25 cellular contexts compared by ENCODE assay signal in the genomic region with DNA sequence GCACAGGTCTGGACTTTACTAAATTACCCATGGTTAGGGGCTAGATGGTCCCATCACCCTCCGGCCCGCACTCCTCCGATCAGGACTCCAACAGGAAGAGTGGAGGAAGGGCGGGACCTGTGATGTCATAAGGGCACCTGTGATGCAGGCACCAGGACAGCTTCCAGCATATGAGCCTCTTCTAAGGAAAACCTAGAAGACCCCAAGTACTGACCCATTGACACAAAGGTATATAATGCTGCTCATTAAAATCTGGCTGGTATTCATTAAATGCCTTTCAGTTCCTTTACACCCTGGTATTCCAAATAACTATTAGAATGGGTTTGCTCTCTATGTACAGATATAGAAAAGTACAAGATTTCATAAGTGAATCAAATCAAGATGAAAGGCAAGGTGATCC. TPM values are rescaled to one million over a fixed set of nuclear protein-coding genes. Genes with fewer than 3 reads are reported as not detected.
"Had no signal": no experiment of that assay in that cellular context is flagged by ENCODE, and none has a peak within 500 bp of the region (broad histone marks: within the 10 kb centered on the region; RNA-seq: fewer than 3 reads in every experiment).

A gene (minus strand): TSS at position 101 of the 400 bp plus-strand sequence. CDS start 70 bp downstream, at position 31.

- H3K9ac ChIP-seq: KMS-11 had no signal

- H3K4me3 Mint-ChIP-seq: IgD-negative memory B cell had no signal

- H3K9me3 ChIP-seq: Peyer's patch, SJSA1 had no signal

- H3K4me2 ChIP-seq: KMS-11 had no signal

- H3K36me3 ChIP-seq: Peyer's patch, SJSA1 had no signal

- H3K4me3 ChIP-seq: K562, Peyer's patch, SJSA1, SK-N-MC had no signal

- ATAC-seq: K562 had no signal

- DNase-seq: Kasumi-1, MM.1S, NCI-H1092 treated with DMSO at 0.1 percent for 48 hours, NCI-H1436, NCI-H187, NCI-H2029, NCI-H2081 treated with DMSO at 0.1 percent for 48 hours, NCI-H2171, NCI-H226, NCI-H446, NCI-H510A, NCI-H524 treated with DMSO at 0.1 percent for 48 hours, NCI-H69, NCI-H774, Peyer's patch, Right ventricle myocardium superior, RPMI8226, SIG-M5 had no signal

- H3K27ac ChIP-seq: KMS-11, Peyer's patch, SJSA1, SK-N-MC had no signal

- H3K27me3 ChIP-seq: Peyer's patch, SJSA1 had no signal

- FAIRE-seq: K562 had no signal

- H3K4me1 ChIP-seq: Peyer's patch, SJSA1 had no signal

RNA-seq across cellular contexts. Expression of the gene that starts here (rescaled TPM):
- total RNA-seq: HT1080, K562, M059J, Peyer's patch, Right ventricle myocardium superior, SJSA1 had no signal
- polyA plus RNA-seq: IgD-negative memory B cell, K562 had no signal
